8 cellular contexts compared by ENCODE assay signal in the genomic region with DNA sequence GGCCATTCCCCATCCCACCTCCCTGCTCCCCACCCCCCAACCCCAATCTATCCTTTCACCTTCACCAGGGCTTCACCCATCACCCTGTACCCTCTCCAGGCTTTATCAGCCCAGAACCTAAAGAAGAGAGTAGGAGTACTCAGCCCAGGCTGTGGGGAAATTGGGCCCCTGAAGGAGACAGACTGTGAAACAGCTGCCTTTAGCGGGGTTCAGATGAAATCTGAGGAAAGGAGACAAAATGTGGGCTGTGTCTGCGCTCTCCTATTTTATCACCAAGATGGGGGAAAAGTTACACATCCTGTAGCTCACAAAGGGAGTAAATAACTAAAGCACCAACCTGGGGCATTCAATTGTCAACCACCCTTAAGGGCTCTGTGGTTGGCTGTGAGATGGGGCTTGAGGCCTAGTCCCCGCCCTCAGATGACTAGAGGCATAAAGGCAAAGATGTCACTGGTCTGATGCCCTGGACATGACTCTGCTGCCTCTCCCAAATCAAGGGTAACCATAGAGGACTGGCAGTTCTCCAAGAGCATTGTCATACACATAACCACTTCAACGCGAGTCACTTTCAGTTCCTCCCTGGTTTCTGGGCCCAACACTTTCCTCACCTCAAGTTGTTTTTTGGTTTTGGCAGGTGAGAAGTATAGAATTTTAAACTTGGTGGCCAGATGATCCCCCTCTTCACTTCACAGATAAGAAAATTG. TPM values are rescaled to one million over a fixed set of nuclear protein-coding genes. Genes with fewer than 3 reads are reported as not detected.
A peak's percentile ranks its signal among the peaks of the same experiment; 100 is the strongest.
DNase-seq lines count a peak whose midpoint lies in the region; ATAC-seq and TF ChIP-seq lines count a peak whose summit lies in the region.

No MANE protein-coding gene starts in this region.

- DNase-seq in AG08395 (ENCODE audit: low spot score) (peak; percentile 92), RWPE1 (ENCODE audit: low spot score) (peak; percentile 55), right cardiac atrium (peak in 1 of 3 donors; percentile 78), NCI-H146 treated with DMSO at 0.1 percent for 48 hours (lab: John Stamatoyannopoulos, UW; ENCODE audit: unreplicated experiment) (no peak)
- peak; percentile 69 for DNase-seq in activated naive CD4-positive, alpha-beta T cell treated with anti-CD3 and anti-CD28 coated beads, Interleukin-2, amount 10 ng/mL, durations not matched to agents 7 days and 5 days
- peak; percentile 64 to 73 for DNase-seq in stimulated activated CD8-positive, alpha-beta memory T cell treated with anti-CD3 and anti-CD28 coated beads, Interleukin-15, amount 100 ng/mL, for 48 hours (ENCODE audit: low read depth in 2 of 2)

- POLR2A ChIA-PET in RWPE1 (lab: Yijun Ruan, JAX; ENCODE audit: low non-redundant PET) = interaction anchor here (0.6 kb wide), 1 partner anchor 1683 kb away, joined by 3 read pairs; no protein-coding TSS in a partner anchor

- peaks cover 4% of the 10 kb centered on the region for H3K4me1 ChIP-seq in right cardiac atrium (ENCODE audit: control insufficient read depth, insufficient read depth, low read length)

- H3K9me3 ChIP-seq in right cardiac atrium (ENCODE audit: control insufficient read depth, low read length) = no peaks in the 10 kb centered on the region

- peak; percentile 94 for ATAC-seq in GM19043 (IDR thresholded peaks at IDR 0.05; ENCODE audit: low read depth, unreplicated experiment)
- ATAC-seq in HG03139 (IDR thresholded peaks at IDR 0.05; ENCODE audit: unreplicated experiment) = peak; percentile 90
- ATAC-seq in right cardiac atrium = peak; percentile 79 to 87

- CTCF ChIA-PET in RWPE1 (lab: Yijun Ruan, JAX) = interaction anchor here (0.7 kb wide), 1 partner anchor 187 kb away, joined by 3 read pairs; no protein-coding TSS in a partner anchor
- CTCF ChIA-PET in activated naive CD4-positive, alpha-beta T cell treated with anti-CD3 and anti-CD28 coated beads, Interleukin-2, amount 10 ng/mL, durations not matched to agents 7 days and 5 days (lab: Charles Lee) = interaction anchor here (1.4 to 1.6 kb wide), 2 partner anchors 8 to 181 kb away, joined by 4 to 6 read pairs; a partner anchor contains a TSS

- H3K27me3 Mint-ChIP-seq in activated naive CD4-positive, alpha-beta T cell treated with anti-CD3 and anti-CD28 coated beads, Interleukin-2, amount 10 ng/mL, durations not matched to agents 7 days and 5 days = no peaks in the 10 kb centered on the region

- intact Hi-C loops in right cardiac atrium (cut with DNase I) = no loop called here

- peaks cover 29% of the 10 kb centered on the region for H3K4me1 Mint-ChIP-seq in activated naive CD4-positive, alpha-beta T cell treated with anti-CD3 and anti-CD28 coated beads, Interleukin-2, amount 10 ng/mL, durations not matched to agents 7 days and 5 days

- no peaks in the 10 kb centered on the region for H3K9me3 Mint-ChIP-seq in activated naive CD4-positive, alpha-beta T cell treated with anti-CD3 and anti-CD28 coated beads, Interleukin-2, amount 10 ng/mL, durations not matched to agents 7 days and 5 days

- WGBS in right cardiac atrium = 51% methylated on average over 5 of the region's 5 CpGs

- peaks cover 42% of the 10 kb centered on the region for H3K36me3 Mint-ChIP-seq in activated naive CD4-positive, alpha-beta T cell treated with anti-CD3 and anti-CD28 coated beads, Interleukin-2, amount 10 ng/mL, durations not matched to agents 7 days and 5 days

- no peak overlapping the region for H3K4me3 ChIP-seq in right cardiac atrium (ENCODE audit: low read length)

- TF ChIP-seq CTCF in RWPE1 (conservative IDR thresholded peaks at IDR 0.05; ENCODE audit: low read depth) = no peak

- peak overlapping the region; percentile 67 for H3K27ac ChIP-seq in RWPE1
- peak overlapping the region; percentile 89 for H3K27ac ChIP-seq in right cardiac atrium (ENCODE audit: low read length)

- H3K27ac Mint-ChIP-seq in activated naive CD4-positive, alpha-beta T cell treated with anti-CD3 and anti-CD28 coated beads, Interleukin-2, amount 10 ng/mL, durations not matched to agents 7 days and 5 days = peak overlapping the region; percentile 86

- H3K4me3 Mint-ChIP-seq in activated naive CD4-positive, alpha-beta T cell treated with anti-CD3 and anti-CD28 coated beads, Interleukin-2, amount 10 ng/mL, durations not matched to agents 7 days and 5 days = no peak overlapping the region

- H3K27me3 ChIP-seq in right cardiac atrium (ENCODE audit: control insufficient read depth, insufficient read depth) = no peaks in the 10 kb centered on the region

RNA-seq across cellular contexts. Expression of a gene that starts 30.0 kb away (rescaled TPM):
- 10 to 100 TPM; 16.9 to 22.0 (median 20.1) TPM for total RNA-seq in right cardiac atrium
- 26.5 TPM for polyA plus RNA-seq in right cardiac atrium
